23 cellular contexts compared by ENCODE assay signal in genomic region chr12:82108615-82109014, GRCh38.
"Had no signal": no experiment of that assay in that cellular context is flagged by ENCODE, and none has a peak within 500 bp of the region (broad histone marks: within the 10 kb centered on the region; RNA-seq: fewer than 3 reads in every experiment).

No MANE protein-coding gene starts in this region.

- H3K4me1 Mint-ChIP-seq: immature natural killer cell, mesothelial cell of epicardium, naive B cell had no signal

- H3K4me2 ChIP-seq: hepatocyte had no signal

- H3K9me3 ChIP-seq: esophagus muscularis mucosa, gastroesophageal sphincter, heart left ventricle, left lung, lower lobe of right lung, mucosa of descending colon had no signal

- FAIRE-seq: endothelial cell of umbilical vein, frontal cortex had no signal

- H2AFZ ChIP-seq: hepatocyte had no signal

- H3K27me3 ChIP-seq: dorsolateral prefrontal cortex, esophagus muscularis mucosa, foreskin keratinocyte, gastroesophageal sphincter, heart left ventricle, hepatocyte, left lung had no signal

- H3K27ac Mint-ChIP-seq: immature natural killer cell, mesothelial cell of epicardium, naive B cell had no signal

- H3K4me1 ChIP-seq: foreskin keratinocyte, heart left ventricle, left lung, lower lobe of right lung had no signal

- H3K36me3 ChIP-seq: esophagus muscularis mucosa, gastroesophageal sphincter, heart left ventricle, left lung, lower lobe of right lung had no signal

- H3K4me3 Mint-ChIP-seq: immature natural killer cell, mesothelial cell of epicardium, naive B cell had no signal

- H3K27me3 Mint-ChIP-seq: naive B cell had no signal

- ATAC-seq: foreskin keratinocyte, gastroesophageal sphincter, heart left ventricle, left cardiac atrium, left lung, left ventricle myocardium superior, lower lobe of right lung, mucosa of descending colon had no signal

- H3K79me2 ChIP-seq: hepatocyte had no signal

- H3K27ac ChIP-seq: coronary artery, dorsolateral prefrontal cortex, esophagus muscularis mucosa, foreskin keratinocyte, gastroesophageal sphincter, heart left ventricle, hepatocyte, left lung, lower lobe of right lung had no signal

- H3K4me3 ChIP-seq: coronary artery, dorsolateral prefrontal cortex, esophagus muscularis mucosa, gastroesophageal sphincter, heart left ventricle, hepatocyte, left lung, lower lobe of right lung, mucosa of descending colon had no signal

- DNase-seq: dermis blood vessel endothelial cell; dorsolateral prefrontal cortex; effector CD4-positive, alpha-beta T cell; effector memory CD4-positive, alpha-beta T cell; heart left ventricle; hypothalamus; immature natural killer cell; islet precursor cell; left cardiac atrium; left lung; left ventricle myocardium superior; lower lobe of right lung; mesenchymal stem cell; mucosa of descending colon; naive B cell had no signal

- H3K36me3 Mint-ChIP-seq: immature natural killer cell, mesothelial cell of epicardium, naive B cell had no signal
